1 cellular context compared by ENCODE assay signal in genomic region chr22:50287731-50288130, GRCh38.
TF ChIP-seq lines count a peak whose summit lies in the region.

No MANE protein-coding gene starts in this region.

TF ChIP-seq in K562, 482 proteins besides CTCF, POLR2A, EP300 and RAD21:
- TF ChIP-seq STAT6 (CRISPR knock-in tag; IDR thresholded peaks at IDR 0.05) (no peak), NONO (IDR thresholded peaks at IDR 0.05; ENCODE audit: low read depth in 2 of 2, low read length in 1 of 2) (no peak), ZHX1 (conservative IDR thresholded peaks at IDR 0.05; ENCODE audit: low read length) (no peak), CEBPZ (IDR thresholded peaks at IDR 0.05; ENCODE audit: borderline replicate concordance, low read depth, low read length) (no peak), POLR2G (IDR thresholded peaks at IDR 0.05; ENCODE audit: low read depth, low read length) (0 out of 2 replicates have a peak, but pooled peaks have one; percentile 43)
